In the genomic region with DNA sequence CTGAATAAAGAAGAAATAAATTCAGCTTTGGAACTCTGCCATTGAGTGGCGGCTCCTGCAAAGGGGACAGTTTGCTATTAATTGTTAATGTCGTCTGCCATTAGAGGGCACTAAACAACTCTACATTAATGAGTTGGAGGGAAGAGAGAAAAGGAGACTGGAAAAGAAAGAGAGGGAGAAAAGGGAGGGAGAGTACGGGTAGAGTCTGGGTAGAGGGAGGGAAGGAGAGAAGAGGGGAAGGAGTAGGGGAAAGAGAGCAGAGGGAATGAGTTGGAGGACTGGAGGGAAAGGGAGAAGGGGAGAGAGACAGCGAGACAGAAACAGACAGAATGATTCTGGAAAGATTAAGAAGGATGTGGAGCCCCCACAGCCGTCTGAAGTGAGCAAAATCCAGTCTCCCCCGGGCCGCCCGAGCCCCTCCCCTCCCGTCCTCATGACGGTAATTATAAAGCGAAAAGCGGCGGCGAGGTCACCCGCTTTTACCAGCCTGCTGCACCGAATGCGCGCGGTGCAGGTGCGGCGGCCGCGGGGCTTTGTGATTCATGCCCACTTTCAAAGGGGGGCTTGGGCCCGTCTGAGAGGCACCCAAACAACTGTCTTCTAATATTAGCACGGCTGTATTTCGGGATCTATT, we compare ENCODE assay signal across 8 cellular contexts. TPM values are rescaled to one million over a fixed set of nuclear protein-coding genes. Genes with fewer than 3 reads are reported as not detected.
DNase-seq lines count a peak whose midpoint lies in the region; ATAC-seq, FAIRE-seq and TF ChIP-seq lines count a peak whose summit lies in the region.

No MANE protein-coding gene starts in this region.

- H3K79me2 ChIP-seq in OCI-LY1 (ENCODE audit: insufficient read depth, low read length) = no peaks in the 10 kb centered on the region

- BruUV-seq in MCF 10A (replicated peaks; lab: Mats Ljungman, UMichigan) = no TSS peak

- no peaks in the 10 kb centered on the region for H3K9me3 ChIP-seq in OCI-LY1 (ENCODE audit: low read length)
- H3K9me3 ChIP-seq in iPS-20b (ENCODE audit: insufficient read depth, low read depth, low read length) = no peaks in the 10 kb centered on the region
- H3K9me3 ChIP-seq in small intestine (ENCODE audit: control insufficient read depth, low read depth) = no peaks in the 10 kb centered on the region

- FAIRE-seq in small intestine (lab: Jason Lieb, UNC) = no peak

- peak; percentile 88 for TF ChIP-seq CTCF in OCI-LY1 (IDR thresholded peaks at IDR 0.05; ENCODE audit: low read length)
- peak; percentile 60 for TF ChIP-seq CTCF in MCF 10A (IDR thresholded peaks at IDR 0.05; ENCODE audit: unreplicated experiment)

- H3K36me3 Mint-ChIP-seq in MCF 10A (ENCODE audit: insufficient read depth, unreplicated experiment) = no peaks in the 10 kb centered on the region

- peak overlapping the region; percentile 79 for H3K4me3 Mint-ChIP-seq in MCF 10A (ENCODE audit: unreplicated experiment)

- no peaks in the 10 kb centered on the region for H3K27me3 Mint-ChIP-seq in MCF 10A (ENCODE audit: insufficient read depth, unreplicated experiment)

- no peaks in the 10 kb centered on the region for H4K20me1 ChIP-seq in OCI-LY1 (ENCODE audit: insufficient read depth, low read length)

- no peaks in the 10 kb centered on the region for H3K9me2 ChIP-seq in OCI-LY1 (ENCODE audit: low read depth, low read length)

- H3K4me2 ChIP-seq in OCI-LY1 (ENCODE audit: low read length) = peak overlapping the region; percentile 65

- H3K27me3 ChIP-seq in OCI-LY1 (ENCODE audit: insufficient read depth, low read length) (no peaks in the 10 kb centered on the region), iPS-20b (ENCODE audit: insufficient read depth, low read length) (peaks cover 14% of the 10 kb centered on the region; the same call in 1 of the 2 replicates), small intestine (ENCODE audit: control insufficient read depth in 2 of 2, insufficient read depth in 2 of 2, low read length in 2 of 2) (peaks cover 0 to 6% of the 10 kb centered on the region in 2 donors)

- peaks cover 24% of the 10 kb centered on the region for H3K4me1 ChIP-seq in OCI-LY1 (ENCODE audit: insufficient read depth, low read length, severe bottlenecking)
- H3K4me1 ChIP-seq in iPS-20b (ENCODE audit: insufficient read depth, low read length) = peaks cover 8% of the 10 kb centered on the region; the same call in 1 of the 2 replicates
- no peaks in the 10 kb centered on the region for H3K4me1 ChIP-seq in small intestine (ENCODE audit: control insufficient read depth in 2 of 2, insufficient read depth in 1 of 2, low read depth in 1 of 2, low read length in 1 of 2)

- 0 to 1% (median 0%) methylated on average over 23 to 26 of the region's 26 CpGs for WGBS in small intestine, 3 donors

- no peak for ATAC-seq in HG03460 (IDR thresholded peaks at IDR 0.05; ENCODE audit: unreplicated experiment)

- intact Hi-C loops in MCF 10A (cut with micrococcal nuclease) = loop anchor here (1.0 to 10.0 kb wide), 8 partner anchors 41 to 751 kb away; no protein-coding TSS in a partner anchor

- peak overlapping the region; percentile 45 for H3K4me3 ChIP-seq in OCI-LY1 (ENCODE audit: low read depth, low read length, poor library complexity, severe bottlenecking)
- peak overlapping the region; percentile 90 for H3K4me3 ChIP-seq in iPS-20b (ENCODE audit: low read length)
- H3K4me3 ChIP-seq in small intestine (ENCODE audit: low read depth in 1 of 2, low read length in 2 of 2) = peak overlapping the region in 1 of 2 donors; percentile 40

- no peaks in the 10 kb centered on the region for H3K36me3 ChIP-seq in OCI-LY1 (ENCODE audit: insufficient read depth, low read length)
- peaks cover 7% of the 10 kb centered on the region for H3K36me3 ChIP-seq in iPS-20b (ENCODE audit: insufficient read depth, low read depth, low read length)
- H3K36me3 ChIP-seq in small intestine (ENCODE audit: control insufficient read depth in 2 of 2, insufficient read depth in 2 of 2, low read length in 2 of 2) = no peaks in the 10 kb centered on the region

- H3K9ac ChIP-seq in OCI-LY1 (ENCODE audit: low read length) = no peak overlapping the region
- H3K9ac ChIP-seq in iPS-20b (ENCODE audit: low read depth, low read length) = peak overlapping the region; percentile 63; the same call in 1 of the 2 replicates

- H3F3A ChIP-seq in OCI-LY1 (ENCODE audit: insufficient read depth, low read length) = no peaks in the 10 kb centered on the region

- no peak overlapping the region for H3K27ac ChIP-seq in OCI-LY1 (ENCODE audit: low read depth, low read length, poor library complexity, severe bottlenecking)
- H3K27ac ChIP-seq in iPS-20b (ENCODE audit: low read length) = no peak overlapping the region
- H3K27ac ChIP-seq in small intestine (ENCODE audit: low read depth in 1 of 2, low read length in 1 of 2) = no peak overlapping the region

- POLR2A ChIA-PET in MCF 10A (lab: Yijun Ruan, JAX) = no interaction called here

- H3K27ac Mint-ChIP-seq in MCF 10A (ENCODE audit: low read depth, unreplicated experiment) = no peak overlapping the region

- no peaks in the 10 kb centered on the region for H3K9me3 Mint-ChIP-seq in MCF 10A (ENCODE audit: unreplicated experiment)

- no peak overlapping the region for H2AFZ ChIP-seq in OCI-LY1 (ENCODE audit: low read length)

- DNase-seq in NOMO-1 treated with DMSO at 0.1 percent for 48 hours (lab: John Stamatoyannopoulos, UW; ENCODE audit: unreplicated experiment) (peak; percentile 22), NOMO-1 treated with dmso at 0.1 percent for 144 hours (lab: John Stamatoyannopoulos, UW; ENCODE audit: unreplicated experiment) (no peak), HT-29 (ENCODE audit: low spot score) (peak; percentile 69), MCF 10A (ENCODE audit: unreplicated experiment) (peak; percentile 69), small intestine (peak; percentile 71)

- CTCF ChIA-PET in MCF 10A (lab: Yijun Ruan, JAX) = interaction anchor here (0.6 to 2.8 kb wide), 28 partner anchors 10 to 757 kb away, joined by 3 to 7 read pairs (median 4); no protein-coding TSS in a partner anchor

- peaks cover 23% of the 10 kb centered on the region for H3K4me1 Mint-ChIP-seq in MCF 10A (ENCODE audit: insufficient read depth, unreplicated experiment)

RNA-seq across cellular contexts. Expression of gene FST, which starts 1.9 kb away (rescaled TPM):
- total RNA-seq in HT-29 (2014; rRNA removed; shearing (Covaris generic)) = not detected in 2 replicates
- 6.2 and 7.3 TPM in 2 replicates for total RNA-seq in MCF 10A (2022)
- polyA plus RNA-seq in small intestine = 1 to 10 TPM in 1 of 3 donors, under 1 TPM in 1, not detected in 1; 0.54 to 6.0 TPM
